8 cellular contexts compared by ENCODE assay signal in genomic region chr22:30694638-30695350, GRCh38. TPM values are rescaled to one million over a fixed set of nuclear protein-coding genes. Genes with fewer than 3 reads are reported as not detected.
A peak's percentile ranks its signal among the peaks of the same experiment; 100 is the strongest.
DNase-seq lines count a peak whose midpoint lies in the region; ATAC-seq lines count a peak whose summit lies in the region.

OSBP2 (plus strand) TSS chr22:30694874; CDS start chr22:30694910, 36 bp downstream.

- intact Hi-C loops in activated naive CD4-positive, alpha-beta T cell treated with anti-CD3 and anti-CD28 coated beads for 36 hours (cut with micrococcal nuclease): loop anchor here (2.0 kb wide), 3 partner anchors 28 to 60 kb away; partner anchors contain the start of genes DUSP18 and SLC35E4
- intact Hi-C loops in head of caudate nucleus (cut with DNase I): loop anchor here (2.0 kb wide), 1 partner anchor 60 kb away; the partner anchor contains the start of gene SLC35E4

- H3K36me3 Mint-ChIP-seq in activated naive CD4-positive, alpha-beta T cell treated with anti-CD3 and anti-CD28 coated beads for 36 hours (ENCODE audit: low read depth): no peaks in the 10 kb centered on the region

- H3K27me3 ChIP-seq in NT2/D1 (ENCODE audit: insufficient read depth, insufficient read length): peaks cover 17% of the 10 kb centered on the region

- H3K4me1 ChIP-seq in NT2/D1 (ENCODE audit: insufficient read depth, insufficient read length): no peaks in the 10 kb centered on the region

- H3K36me3 ChIP-seq in NT2/D1 (ENCODE audit: insufficient read depth, insufficient read length, low read length): no peaks in the 10 kb centered on the region

- DNase-seq in DMS53 (lab: John Stamatoyannopoulos, UW): peak; percentile 59
- DNase-seq in DMS53 treated with DMSO at 0.1 percent for 48 hours (lab: John Stamatoyannopoulos, UW; ENCODE audit: unreplicated experiment): no peak
- no peak for DNase-seq in NT2/D1 (ENCODE audit: low read depth, low spot score)
- peak; percentile 28 for DNase-seq in activated naive CD4-positive, alpha-beta T cell treated with anti-CD3 and anti-CD28 coated beads for 36 hours
- peak in 39 of 42 donors; percentile 38 to 81 (median 63) for DNase-seq in head of caudate nucleus
- DNase-seq in nucleus accumbens (lab: John Stamatoyannopoulos, UW): peak in 42 of 56 donors; percentile 24 to 71 (median 49)
- DNase-seq in dedifferentiated amniotic fluid mesenchymal stem cell (ENCODE audit: extremely low spot score): no peak

- H3K9ac ChIP-seq in NT2/D1 (ENCODE audit: insufficient read length, low read depth): peak within 1 kb of the TSS; percentile 79

- peaks cover 11% of the 10 kb centered on the region for H3K4me1 Mint-ChIP-seq in activated naive CD4-positive, alpha-beta T cell treated with anti-CD3 and anti-CD28 coated beads for 36 hours (ENCODE audit: low read depth)

- H3K27me3 Mint-ChIP-seq in activated naive CD4-positive, alpha-beta T cell treated with anti-CD3 and anti-CD28 coated beads for 36 hours (ENCODE audit: low read depth): peaks cover 12% of the 10 kb centered on the region

- H3K9me3 Mint-ChIP-seq in activated naive CD4-positive, alpha-beta T cell treated with anti-CD3 and anti-CD28 coated beads for 36 hours: no peaks in the 10 kb centered on the region

- ATAC-seq in HG03378 (IDR thresholded peaks at IDR 0.05; ENCODE audit: unreplicated experiment): no peak

- peak within 1 kb of the TSS; percentile 77 for H3K4me3 ChIP-seq in NT2/D1 (ENCODE audit: insufficient read length, low read depth)

- H3K9me3 ChIP-seq in NT2/D1 (ENCODE audit: insufficient read depth, low read length): no peaks in the 10 kb centered on the region

- H3K4me3 Mint-ChIP-seq in activated naive CD4-positive, alpha-beta T cell treated with anti-CD3 and anti-CD28 coated beads for 36 hours: peak within 1 kb of the TSS; percentile 87

- H3K27ac Mint-ChIP-seq in activated naive CD4-positive, alpha-beta T cell treated with anti-CD3 and anti-CD28 coated beads for 36 hours: no peak within 1 kb of the TSS

- CTCF ChIA-PET in activated naive CD4-positive, alpha-beta T cell treated with anti-CD3 and anti-CD28 coated beads for 36 hours (lab: Charles Lee): interaction anchor here (1.1 to 1.4 kb wide), 2 partner anchors 60 to 225 kb away, joined by 3 to 5 read pairs; no protein-coding TSS in a partner anchor

RNA-seq across cellular contexts. Expression of gene OSBP2, which starts in this region (rescaled TPM):
- under 1 TPM; 0.81 to 0.89 TPM for total RNA-seq in activated naive CD4-positive, alpha-beta T cell treated with anti-CD3 and anti-CD28 coated beads for 36 hours

Comparison
In these comparisons a context has a peak if more than half of its experiments do, and no peak if none do; other contexts are left out.
1. DNase-seq: peak in DMS53 (single experiment), head of caudate nucleus (39 of 42) and nucleus accumbens (42 of 56); none in DMS53 treated with DMSO at 0.1 percent for 48 hours (single experiment), NT2/D1 (single experiment) and dedifferentiated amniotic fluid mesenchymal stem cell (single experiment).
2. Peak in DNase-seq in activated naive CD4-positive, alpha-beta T cell treated with anti-CD3 and anti-CD28 coated beads for 36 hours; RNA of the gene not detected or under 1 TPM.